ENCODE assay signal across 11 cellular contexts in genomic region chr14:94630396-94630795, GRCh38. TPM values are rescaled to one million over a fixed set of nuclear protein-coding genes. Genes with fewer than 3 reads are reported as not detected.
"Had no signal": no experiment of that assay in that cellular context is flagged by ENCODE, and none has a peak within 500 bp of the region (broad histone marks: within the 10 kb centered on the region; RNA-seq: fewer than 3 reads in every experiment).

No MANE protein-coding gene starts in this region.

- DNase-seq: H9, HCEC 1CT, HFFc6, KG1 had no signal

- H3K4me2 ChIP-seq: GM23338 had no signal

- H3K4me3 ChIP-seq: GM23338 had no signal

- ATAC-seq: GM23338, HepG2 had no signal

- FAIRE-seq: H1, H54, HepG2 had no signal

- H2AFZ ChIP-seq: GM23338 had no signal

- H3K27ac ChIP-seq: HL-60 had no signal

RNA-seq across cellular contexts. Expression of gene SERPINA3, which starts 18.2 kb away (rescaled TPM):
- total RNA-seq: GM23338, H1, H9, HFFc6, HT1080 had no signal
- polyA plus RNA-seq: GM23338, H1, IgD-negative memory B cell had no signal

RNA-seq across cellular contexts. Expression of gene SERPINA5, which starts 49.2 kb away (rescaled TPM):
- total RNA-seq: HFFc6, HT1080 had no signal
- polyA plus RNA-seq: IgD-negative memory B cell had no signal
